ENCODE assay signal across 8 cellular contexts in genomic region chr12:121536058-121536928, GRCh38. TPM values are rescaled to one million over a fixed set of nuclear protein-coding genes. Genes with fewer than 3 reads are reported as not detected.
DNase-seq lines count a peak whose midpoint lies in the region; ATAC-seq and TF ChIP-seq lines count a peak whose summit lies in the region.

No MANE protein-coding gene starts in this region.

- CTCF ChIA-PET in PC-3 (lab: Charles Lee), result interaction anchor here (0.5 to 1.2 kb wide), 3 partner anchors 16 to 125 kb away, joined by 3 to 7 read pairs (median 5); no protein-coding TSS in a partner anchor

- no peak overlapping the region for H3K9ac ChIP-seq in PC-3 (ENCODE audit: low read length)

- H3K79me2 ChIP-seq in PC-3 (ENCODE audit: low read length), result no peaks in the 10 kb centered on the region

- no peaks in the 10 kb centered on the region for H3K27me3 ChIP-seq in PC-3 (ENCODE audit: low read length)

- peak overlapping the region; percentile 32 for H3K27ac Mint-ChIP-seq in activated T-helper 17 cell treated with anti-CD3 and anti-CD28 coated beads, Interleukin-2, amount 50 U/mL, for 72 hours
- H3K27ac Mint-ChIP-seq in natural killer cell treated with Interleukin-12 subunit alpha and Interleukin-12 subunit beta and Interleukin-15 and Interleukin-18, amount 100 ng/mL, for 72 hours, result no peak overlapping the region

- peaks cover 25% of the 10 kb centered on the region for H3K36me3 Mint-ChIP-seq in activated T-helper 17 cell treated with anti-CD3 and anti-CD28 coated beads, Interleukin-2, amount 50 U/mL, for 72 hours (ENCODE audit: low read depth)
- no peaks in the 10 kb centered on the region for H3K36me3 Mint-ChIP-seq in natural killer cell treated with Interleukin-12 subunit alpha and Interleukin-12 subunit beta and Interleukin-15 and Interleukin-18, amount 100 ng/mL, for 72 hours

- H3K9me3 ChIP-seq in PC-3 (ENCODE audit: low read length), result no peaks in the 10 kb centered on the region

- H3K4me3 Mint-ChIP-seq in activated T-helper 17 cell treated with anti-CD3 and anti-CD28 coated beads, Interleukin-2, amount 50 U/mL, for 72 hours, result peak overlapping the region; percentile 78
- H3K4me3 Mint-ChIP-seq in natural killer cell treated with Interleukin-12 subunit alpha and Interleukin-12 subunit beta and Interleukin-15 and Interleukin-18, amount 100 ng/mL, for 72 hours, result peak overlapping the region; percentile 80

- peak; percentile 37 for ATAC-seq in GM19467 (IDR thresholded peaks at IDR 0.05; ENCODE audit: unreplicated experiment)
- peak; percentile 49 for ATAC-seq in HG03571 (IDR thresholded peaks at IDR 0.05; ENCODE audit: unreplicated experiment)
- ATAC-seq in PC-3, result peak; percentile 11
- ATAC-seq in activated T-helper 17 cell treated with anti-CD3 and anti-CD28 coated beads, Interleukin-2, amount 50 U/mL, for 72 hours (replicated peaks), result peak; percentile 32
- peak; percentile 1 to 25 for ATAC-seq in natural killer cell treated with Interleukin-12 subunit alpha and Interleukin-12 subunit beta and Interleukin-15 and Interleukin-18, amount 100 ng/mL, for 72 hours

- no peaks in the 10 kb centered on the region for H3K9me2 ChIP-seq in PC-3 (replicated peaks; ENCODE audit: low read length)

- peaks cover 3% of the 10 kb centered on the region for H3K9me3 Mint-ChIP-seq in activated T-helper 17 cell treated with anti-CD3 and anti-CD28 coated beads, Interleukin-2, amount 50 U/mL, for 72 hours
- no peaks in the 10 kb centered on the region for H3K9me3 Mint-ChIP-seq in natural killer cell treated with Interleukin-12 subunit alpha and Interleukin-12 subunit beta and Interleukin-15 and Interleukin-18, amount 100 ng/mL, for 72 hours

- no peaks in the 10 kb centered on the region for H3K27me3 Mint-ChIP-seq in activated T-helper 17 cell treated with anti-CD3 and anti-CD28 coated beads, Interleukin-2, amount 50 U/mL, for 72 hours
- no peaks in the 10 kb centered on the region for H3K27me3 Mint-ChIP-seq in natural killer cell treated with Interleukin-12 subunit alpha and Interleukin-12 subunit beta and Interleukin-15 and Interleukin-18, amount 100 ng/mL, for 72 hours

- H3K27ac ChIP-seq in PC-3 (ENCODE audit: low read length) (no peak overlapping the region), temporal lobe (ENCODE audit: low read depth, low read length) (peak overlapping the region; percentile 7)

- H3F3A ChIP-seq in PC-3 (ENCODE audit: low read length, unreplicated experiment), result no peaks in the 10 kb centered on the region

- peak overlapping the region; percentile 85 for H3K4me2 ChIP-seq in PC-3 (ENCODE audit: low read length)

- in situ Hi-C loops in Caki2 (cut with HindIII; ENCODE audit: low pct_unique_long_range_greater_than_20kb, low sequenced_read_pairs), result no loop called here

- TF ChIP-seq CTCF in PC-3 (conservative IDR thresholded peaks at IDR 0.05; ENCODE audit: low read depth, low read length), result no peak
- no peak for TF ChIP-seq CTCF in fibroblast of the aortic adventitia (IDR thresholded peaks at IDR 0.05; ENCODE audit: insufficient read depth, low read length)

- peak; percentile 75 for DNase-seq in Caki2 (ENCODE audit: low read depth)
- DNase-seq in PC-3, result no peak
- DNase-seq in fibroblast of the aortic adventitia (ENCODE audit: low read depth), result peak; percentile 83
- no peak for DNase-seq in natural killer cell treated with Interleukin-12 subunit alpha and Interleukin-12 subunit beta and Interleukin-15 and Interleukin-18, amount 100 ng/mL, for 72 hours (ENCODE audit: low spot score)

- H3K4me1 ChIP-seq in PC-3 (ENCODE audit: insufficient read depth, low read length), result peaks cover 18% of the 10 kb centered on the region; the same call in 1 of the 2 replicates

- POLR2A ChIA-PET in PC-3 (lab: Charles Lee; ENCODE audit: unreplicated experiment), result no interaction called here

- H4K20me1 ChIP-seq in PC-3 (ENCODE audit: low read length), result no peaks in the 10 kb centered on the region

- peak overlapping the region; percentile 73 for H2AFZ ChIP-seq in PC-3 (ENCODE audit: low read length)

- BruUV-seq in PC-3 (replicated peaks; lab: Mats Ljungman, UMichigan), result no TSS peak

- H3K4me1 Mint-ChIP-seq in activated T-helper 17 cell treated with anti-CD3 and anti-CD28 coated beads, Interleukin-2, amount 50 U/mL, for 72 hours, result peaks cover 40% of the 10 kb centered on the region
- H3K4me1 Mint-ChIP-seq in natural killer cell treated with Interleukin-12 subunit alpha and Interleukin-12 subunit beta and Interleukin-15 and Interleukin-18, amount 100 ng/mL, for 72 hours (ENCODE audit: low read depth in 2 of 2), result peaks cover 27 to 33% of the 10 kb centered on the region in 2 donors

- peaks cover 12% of the 10 kb centered on the region for H3K36me3 ChIP-seq in PC-3 (ENCODE audit: low read depth, low read length)

- H3K4me3 ChIP-seq in PC-3 (ENCODE audit: low read length), result peak overlapping the region; percentile 89; the same call in 1 of the 2 replicates
- H3K4me3 ChIP-seq in fibroblast of the aortic adventitia (ENCODE audit: low read depth, low read length), result peak overlapping the region; percentile 60

- intact Hi-C loops in PC-3 (cut with micrococcal nuclease), result loop anchor here (5.0 kb wide), 1 partner anchor 91 kb away; the partner anchor contains the start of gene ORAI1

RNA-seq across cellular contexts. Expression of gene KDM2B, which starts 44.5 kb away (rescaled TPM):
- 25.8 and 76.6 TPM in 2 replicates for total RNA-seq in Caki2 (2014; rRNA removed; shearing (Covaris generic); ENCODE audit: low replicate concordance)
- 52.5 and 72.3 TPM in 2 replicates for total RNA-seq in PC-3 (2014; rRNA removed)
- 10 to 100 TPM; 64.2 to 76.4 TPM for total RNA-seq in activated T-helper 17 cell treated with anti-CD3 and anti-CD28 coated beads, Interleukin-2, amount 50 U/mL, for 72 hours
- total RNA-seq in fibroblast of the aortic adventitia (ENCODE audit: low replicate concordance), result 26.8 and 29.8 TPM in 2 replicates
- 10 to 100 TPM; 35.9 to 60.1 TPM for total RNA-seq in natural killer cell treated with Interleukin-12 subunit alpha and Interleukin-12 subunit beta and Interleukin-15 and Interleukin-18, amount 100 ng/mL, for 72 hours
- 65.6 TPM for total RNA-seq in temporal lobe

Comparison
In these comparisons a context has a peak if more than half of its experiments do, and no peak if none do; other contexts are left out.
1. DNase-seq: peak in Caki2 (single experiment) and fibroblast of the aortic adventitia (single experiment); none in PC-3 (single experiment) and natural killer cell treated with Interleukin-12 subunit alpha and Interleukin-12 subunit beta and Interleukin-15 and Interleukin-18, amount 100 ng/mL, for 72 hours (single experiment).
2. Peak in every context shown above with its lines, with median percentiles within 50 percentile points of each other: ATAC-seq.